In genomic region chr17:21019976-21020575, GRCh38 we compare ENCODE assay signal across 8 cellular contexts. TPM values are rescaled to one million over a fixed set of nuclear protein-coding genes. Genes with fewer than 3 reads are reported as not detected.
A peak's percentile ranks its signal among the peaks of the same experiment; 100 is the strongest.
DNase-seq lines count a peak whose midpoint lies in the region; ATAC-seq and TF ChIP-seq lines count a peak whose summit lies in the region.
"Had no signal": no experiment of that assay in that cellular context is flagged by ENCODE, and none has a peak within 500 bp of the region (broad histone marks: within the 10 kb centered on the region; RNA-seq: fewer than 3 reads in every experiment).

No MANE protein-coding gene starts in this region.

- TF ChIP-seq CTCF in GM12865 (IDR thresholded peaks at IDR 0.05; ENCODE audit: insufficient read depth, low read depth, low read length, missing control alignments), result peak; percentile 57
- peak in 7 of 9 donors; percentile 13 to 53 (median 43) for TF ChIP-seq CTCF in heart right ventricle (IDR thresholded peaks at IDR 0.05)

- H3K36me3 ChIP-seq in Karpas-422 (ENCODE audit: insufficient read depth, low read length), result peaks cover 83% of the 10 kb centered on the region
- peaks cover 0 to 100% (median 53%) of the 10 kb centered on the region in 9 donors for H3K36me3 ChIP-seq in heart right ventricle

- DNase-seq in GM12865 (ENCODE audit: low read depth) (peak; percentile 77), Karpas-422 (peak; percentile 84), heart right ventricle (no peak), DMS79 treated with DMSO at 0.1 percent for 48 hours (lab: John Stamatoyannopoulos, UW) (no peak)
- DNase-seq in activated T-cell treated with anti-CD3 and anti-CD28 coated beads, Interleukin-2, amount 50 U/mL, for 24 hours, result no peak
- no peak for DNase-seq in stimulated activated effector memory CD8-positive, alpha-beta T cell treated with anti-CD3 and anti-CD28 coated beads, Interleukin-12 subunit alpha, Interleukin-12 subunit beta, amount 100 ng/mL, for 72 hours (ENCODE audit: low spot score in 2 of 2)

- H3K9me3 ChIP-seq in Karpas-422 (ENCODE audit: low read length), result no peaks in the 10 kb centered on the region
- no peaks in the 10 kb centered on the region for H3K9me3 ChIP-seq in heart right ventricle

- H3K4me3 Mint-ChIP-seq in activated T-cell treated with anti-CD3 and anti-CD28 coated beads, Interleukin-2, amount 50 U/mL, for 24 hours, result no peak overlapping the region
- H3K4me3 Mint-ChIP-seq in stimulated activated effector memory CD8-positive, alpha-beta T cell treated with anti-CD3 and anti-CD28 coated beads, Interleukin-12 subunit alpha, Interleukin-12 subunit beta, amount 100 ng/mL, for 72 hours, result no peak overlapping the region
- H3K4me3 Mint-ChIP-seq: T-helper 1 cell treated with Interleukin-12 subunit alpha and Interleukin-12 subunit beta and Interleukin-4 antibody, amounts not matched to agents 30 μg/mL and 1 μg/mL, for 36 hours had no signal

- intact Hi-C loops in heart right ventricle (cut with DNase I), result loop anchor here in 1 of 10 donors (10.0 kb wide), 2 partner anchors 65 to 185 kb away; no protein-coding TSS in a partner anchor

- no peaks in the 10 kb centered on the region for H3K9me3 Mint-ChIP-seq in activated T-cell treated with anti-CD3 and anti-CD28 coated beads, Interleukin-2, amount 50 U/mL, for 24 hours
- H3K9me3 Mint-ChIP-seq in stimulated activated effector memory CD8-positive, alpha-beta T cell treated with anti-CD3 and anti-CD28 coated beads, Interleukin-12 subunit alpha, Interleukin-12 subunit beta, amount 100 ng/mL, for 72 hours, result no peaks in the 10 kb centered on the region
- H3K9me3 Mint-ChIP-seq: T-helper 1 cell treated with Interleukin-12 subunit alpha and Interleukin-12 subunit beta and Interleukin-4 antibody, amounts not matched to agents 30 μg/mL and 1 μg/mL, for 36 hours had no signal

- 53 to 55% methylated on average over 6 of the region's 6 CpGs for WGBS in heart right ventricle, 2 donors

- H3K4me2 ChIP-seq in Karpas-422 (ENCODE audit: low read depth, low read length, poor library complexity, severe bottlenecking), result no peak overlapping the region

- H3K27me3 ChIP-seq in Karpas-422 (ENCODE audit: low read length), result no peaks in the 10 kb centered on the region
- no peaks in the 10 kb centered on the region for H3K27me3 ChIP-seq in heart right ventricle

- H4K20me1 ChIP-seq in Karpas-422 (ENCODE audit: insufficient read depth, low read depth, low read length), result peaks cover 76% of the 10 kb centered on the region

- peaks cover 36% of the 10 kb centered on the region for H3K4me1 Mint-ChIP-seq in activated T-cell treated with anti-CD3 and anti-CD28 coated beads, Interleukin-2, amount 50 U/mL, for 24 hours (ENCODE audit: low read depth)
- H3K4me1 Mint-ChIP-seq in stimulated activated effector memory CD8-positive, alpha-beta T cell treated with anti-CD3 and anti-CD28 coated beads, Interleukin-12 subunit alpha, Interleukin-12 subunit beta, amount 100 ng/mL, for 72 hours, result peaks cover 29% of the 10 kb centered on the region

- no peak overlapping the region for H3K4me3 ChIP-seq in GM12865 (ENCODE audit: low read depth, low read length)
- no peak overlapping the region for H3K4me3 ChIP-seq in Karpas-422 (ENCODE audit: low read length)
- no peak overlapping the region for H3K4me3 ChIP-seq in heart right ventricle

- ATAC-seq in heart right ventricle (peak; percentile 51 to 70 (median 66)), GM21360 (IDR thresholded peaks at IDR 0.05; ENCODE audit: unreplicated experiment) (no peak)
- peak; percentile 82 for ATAC-seq in stimulated activated effector memory CD8-positive, alpha-beta T cell treated with anti-CD3 and anti-CD28 coated beads, Interleukin-12 subunit alpha, Interleukin-12 subunit beta, amount 100 ng/mL, for 72 hours

- no peak overlapping the region for H2AFZ ChIP-seq in Karpas-422 (ENCODE audit: low read length)

- peaks cover 94% of the 10 kb centered on the region for H3K79me2 ChIP-seq in Karpas-422 (ENCODE audit: low read length)

- no peaks in the 10 kb centered on the region for H3K27me3 Mint-ChIP-seq in activated T-cell treated with anti-CD3 and anti-CD28 coated beads, Interleukin-2, amount 50 U/mL, for 24 hours

- H3K9me2 ChIP-seq in Karpas-422 (replicated peaks; ENCODE audit: insufficient read depth, low read length), result no peaks in the 10 kb centered on the region

- peak overlapping the region; percentile 80 for H3K27ac Mint-ChIP-seq in activated T-cell treated with anti-CD3 and anti-CD28 coated beads, Interleukin-2, amount 50 U/mL, for 24 hours
- H3K27ac Mint-ChIP-seq in stimulated activated effector memory CD8-positive, alpha-beta T cell treated with anti-CD3 and anti-CD28 coated beads, Interleukin-12 subunit alpha, Interleukin-12 subunit beta, amount 100 ng/mL, for 72 hours, result no peak overlapping the region
- H3K27ac Mint-ChIP-seq: T-helper 1 cell treated with Interleukin-12 subunit alpha and Interleukin-12 subunit beta and Interleukin-4 antibody, amounts not matched to agents 30 μg/mL and 1 μg/mL, for 36 hours had no signal

- no peak overlapping the region for H3K9ac ChIP-seq in Karpas-422 (ENCODE audit: low read length)

- peaks cover 95% of the 10 kb centered on the region for H3K36me3 Mint-ChIP-seq in activated T-cell treated with anti-CD3 and anti-CD28 coated beads, Interleukin-2, amount 50 U/mL, for 24 hours (ENCODE audit: low read depth)
- H3K36me3 Mint-ChIP-seq in stimulated activated effector memory CD8-positive, alpha-beta T cell treated with anti-CD3 and anti-CD28 coated beads, Interleukin-12 subunit alpha, Interleukin-12 subunit beta, amount 100 ng/mL, for 72 hours, result peaks cover 100% of the 10 kb centered on the region

- peaks cover 15% of the 10 kb centered on the region for H3K4me1 ChIP-seq in Karpas-422 (ENCODE audit: low read length)
- H3K4me1 ChIP-seq in heart right ventricle, result peaks cover 10 to 58% (median 28%) of the 10 kb centered on the region in 9 donors

- H3K27ac ChIP-seq in Karpas-422 (ENCODE audit: low read length) (no peak overlapping the region), heart right ventricle (no peak overlapping the region)

RNA-seq across cellular contexts. Expression of gene USP22, which starts 22.7 kb away (rescaled TPM):
- total RNA-seq in Karpas-422 (2014; rRNA removed; shearing (Covaris generic); ENCODE audit: low replicate concordance), result 133 and 149 TPM in 2 replicates
- total RNA-seq in heart right ventricle, result 100 to 1,000 TPM; 121 to 218 (median 182) TPM
- 10 to 100 TPM; 26.6 to 47.4 TPM for polyA plus RNA-seq in heart right ventricle

Comparison
In these comparisons a context has a peak if more than half of its experiments do, and no peak if none do; other contexts are left out.
1. DNase-seq: peak in GM12865 (single experiment) and Karpas-422 (single experiment); none in activated T-cell treated with anti-CD3 and anti-CD28 coated beads, Interleukin-2, amount 50 U/mL, for 24 hours (single experiment), heart right ventricle (0 of 2), stimulated activated effector memory CD8-positive, alpha-beta T cell treated with anti-CD3 and anti-CD28 coated beads, Interleukin-12 subunit alpha, Interleukin-12 subunit beta, amount 100 ng/mL, for 72 hours (0 of 2) and DMS79 treated with DMSO at 0.1 percent for 48 hours (single experiment).